ENCODE assay signal across 8 cellular contexts in the genomic region with DNA sequence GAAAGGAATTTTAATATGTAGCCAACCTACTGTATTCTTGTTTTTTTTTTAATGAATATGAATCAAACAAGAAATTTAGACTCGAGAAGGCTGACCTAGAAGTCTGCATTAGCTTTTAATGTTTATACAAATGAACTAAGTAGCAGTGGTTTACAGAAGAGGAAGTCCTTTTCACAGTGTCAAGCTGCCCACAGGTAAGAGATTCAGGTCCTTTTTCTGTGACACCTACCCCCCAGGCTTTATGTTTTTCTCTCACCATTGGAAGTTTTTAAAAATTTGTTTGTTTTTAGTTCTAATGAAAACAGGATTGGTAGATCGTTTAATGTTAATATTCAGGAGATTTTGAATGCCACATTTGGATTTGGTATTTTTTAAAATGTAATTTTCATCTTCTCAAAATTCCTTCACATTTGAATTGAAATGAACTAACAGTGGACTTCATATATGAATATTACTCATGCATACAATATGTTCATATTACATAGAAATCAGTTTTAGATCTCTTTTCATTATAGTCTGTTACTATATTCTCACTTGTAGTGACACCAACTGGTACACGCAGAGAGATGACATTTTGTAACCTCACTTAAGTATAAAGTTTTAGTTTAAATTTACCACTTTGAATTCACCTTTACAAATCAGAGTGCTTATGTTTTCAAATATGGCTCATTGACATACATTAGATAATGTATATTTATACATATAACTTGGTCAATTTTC. TPM values are rescaled to one million over a fixed set of nuclear protein-coding genes. Genes with fewer than 3 reads are reported as not detected.
DNase-seq lines count a peak whose midpoint lies in the region; ATAC-seq and TF ChIP-seq lines count a peak whose summit lies in the region.

No MANE protein-coding gene starts in this region.

- peak overlapping the region; percentile 64 for H3K4me3 Mint-ChIP-seq in nephron progenitor cell

- H3K9me3 Mint-ChIP-seq in nephron progenitor cell: peaks cover 51% of the 10 kb centered on the region

- H3K4me1 Mint-ChIP-seq in nephron progenitor cell: peaks cover 48% of the 10 kb centered on the region

- POLR2A ChIA-PET in A673 (lab: Charles Lee; ENCODE audit: low non-redundant PET): interaction anchor here (1.1 to 1.3 kb wide), 2 partner anchors 10 to 11 kb away, joined by 8 read pairs; no protein-coding TSS in a partner anchor

- no peak for DNase-seq in A673 (ENCODE audit: low spot score)
- DNase-seq in ascending aorta (ENCODE audit: low spot score in 2 of 2): no peak
- DNase-seq in nephron progenitor cell: no peak
- DNase-seq in NCI-H146 (lab: John Stamatoyannopoulos, UW): no peak
- DNase-seq in ecto neural progenitor cell (ENCODE audit: low spot score): no peak
- no peak for DNase-seq in stimulated activated CD8-positive, alpha-beta memory T cell treated with anti-CD3 and anti-CD28 coated beads, Interleukin-4, amount 100 ng/mL, for 48 hours

- intact Hi-C loops in A673 (cut with micrococcal nuclease; ENCODE audit: unreplicated experiment) (loop anchor here (2.0 kb wide), 1 partner anchor 138 kb away; no protein-coding TSS in a partner anchor), ascending aorta (cut with DNase I) (no loop called here)

- H3K27ac Mint-ChIP-seq in nephron progenitor cell: peak overlapping the region; percentile 70

- no peaks in the 10 kb centered on the region for H3K27me3 Mint-ChIP-seq in nephron progenitor cell (ENCODE audit: low read depth, poor library complexity)

- peak overlapping the region; percentile 31 for H3K4me3 ChIP-seq in A673 (ENCODE audit: low read depth, low read length, poor library complexity, severe bottlenecking)
- peak overlapping the region; percentile 14 to 49 for H3K4me3 ChIP-seq in ascending aorta

- peaks cover 63% of the 10 kb centered on the region for H3K4me1 ChIP-seq in A673 (ENCODE audit: insufficient read depth, low read length, poor library complexity, severe bottlenecking)
- peaks cover 0 to 3% of the 10 kb centered on the region in 2 donors for H3K4me1 ChIP-seq in ascending aorta

- H3K9me3 ChIP-seq in A673 (ENCODE audit: low read depth, low read length, poor library complexity, severe bottlenecking) (peaks cover 17% of the 10 kb centered on the region), ascending aorta (peaks cover 0 to 15% of the 10 kb centered on the region in 2 donors)

- TSS peak; percentile 33 for BruUV-seq in A673 (replicated peaks; lab: Mats Ljungman, UMichigan)

- CTCF ChIA-PET in A673 (lab: Charles Lee): no interaction called here

- H3K36me3 ChIP-seq in A673 (ENCODE audit: insufficient read depth, low read length, poor library complexity, severe bottlenecking) (peaks cover 17% of the 10 kb centered on the region), ascending aorta (no peaks in the 10 kb centered on the region)

- no peaks in the 10 kb centered on the region for H3K27me3 ChIP-seq in A673 (replicated peaks; ENCODE audit: insufficient read depth, low read depth, low read length, poor library complexity)
- H3K27me3 ChIP-seq in ascending aorta: no peaks in the 10 kb centered on the region

- no peak; the same call in 1 of the 2 replicates for TF ChIP-seq CTCF in A673 (conservative IDR thresholded peaks at IDR 0.05; ENCODE audit: low read depth, low read length)
- no peak for TF ChIP-seq CTCF in ascending aorta (IDR thresholded peaks at IDR 0.05)
- TF ChIP-seq CTCF in nephron progenitor cell (IDR thresholded peaks at IDR 0.05): no peak

- H3K36me3 Mint-ChIP-seq in nephron progenitor cell (ENCODE audit: low read depth): peaks cover 82% of the 10 kb centered on the region

- ATAC-seq in GM19351 (IDR thresholded peaks at IDR 0.05; ENCODE audit: unreplicated experiment): peak; percentile 49
- peak; percentile 40 for ATAC-seq in HG03378 (IDR thresholded peaks at IDR 0.05; ENCODE audit: unreplicated experiment)

- H3K27ac ChIP-seq in A673 (ENCODE audit: low read depth, low read length, poor library complexity, severe bottlenecking) (peak overlapping the region; percentile 81), ascending aorta (peak overlapping the region; percentile 31 to 65)

RNA-seq across cellular contexts. Expression of a gene that starts 29.7 kb away (rescaled TPM):
- total RNA-seq in A673 (2021) (98.3 and 100 TPM in 2 replicates), ascending aorta (58.2 TPM)
